ENCODE assay signal across 10 cellular contexts in genomic region chr7:139737221-139738100, GRCh38. TPM values are rescaled to one million over a fixed set of nuclear protein-coding genes. Genes with fewer than 3 reads are reported as not detected.
DNase-seq lines count a peak whose midpoint lies in the region; ATAC-seq, FAIRE-seq and TF ChIP-seq lines count a peak whose summit lies in the region.
"Had no signal": no experiment of that assay in that cellular context is flagged by ENCODE, and none has a peak within 500 bp of the region (broad histone marks: within the 10 kb centered on the region; RNA-seq: fewer than 3 reads in every experiment).

No MANE protein-coding gene starts in this region.

- H2BK20ac ChIP-seq in IMR-90 (ENCODE audit: low read depth, low read length), result no peak overlapping the region

- FAIRE-seq in A549 (lab: Jason Lieb, UNC), result no peak

- H2AK5ac ChIP-seq in IMR-90 (ENCODE audit: low read depth, low read length), result no peak overlapping the region

- no TSS peak for BruUV-seq in IMR-90 (replicated peaks; lab: Mats Ljungman, UMichigan)

- no peak overlapping the region for H4K8ac ChIP-seq in IMR-90 (ENCODE audit: low read depth in 2 of 2, low read length in 2 of 2)

- POLR2A ChIA-PET in A549 (lab: Yijun Ruan, JAX), result no interaction called here
- POLR2A ChIA-PET in IMR-90 (lab: Charles Lee; ENCODE audit: unreplicated experiment), result interaction anchor here (1.0 kb wide), 1 partner anchor 221 kb away, joined by 3 read pairs; no protein-coding TSS in a partner anchor

- H3K4ac ChIP-seq in IMR-90 (ENCODE audit: low read depth, low read length), result peak overlapping the region; percentile 6; the same call in 1 of the 2 replicates

- no peak overlapping the region for H3K9ac ChIP-seq in IMR-90 (ENCODE audit: low read depth, low read length)

- H3K27me3 ChIP-seq in IMR-90 (ENCODE audit: control insufficient read depth, insufficient read depth, low read length) (no peaks in the 10 kb centered on the region), breast epithelium (no peaks in the 10 kb centered on the region)

- 80% methylated on average over 9 of the region's 10 CpGs for WGBS in A549 (ENCODE audit: missing lambda C conversion rate)
- WGBS in IMR-90 (ENCODE audit: extremely low coverage in 2 of 2, insufficient read length in 1 of 2), 2 experiments, result no CpG with 5 or more reads among the region's 10 CpGs

- H4K91ac ChIP-seq in IMR-90 (ENCODE audit: insufficient read depth, low read depth, low read length), result no peak overlapping the region

- no peak overlapping the region for H2BK5ac ChIP-seq in IMR-90 (ENCODE audit: low read depth, low read length, poor library complexity, severe bottlenecking)

- H3K56ac ChIP-seq in IMR-90 (ENCODE audit: extremely low read depth, insufficient read depth, low read length), result no peak overlapping the region

- H2AFZ ChIP-seq in IMR-90 (replicated peaks; ENCODE audit: low read length, poor library complexity), result no peak overlapping the region

- dilution Hi-C loops in IMR-90 (cut with HindIII; ENCODE audit: low sequenced_read_pairs, unreplicated experiment), result no loop called here

- H3K36me3 ChIP-seq in IMR-90 (ENCODE audit: control insufficient read depth, insufficient read depth, low read length) (peaks cover 31% of the 10 kb centered on the region), breast epithelium (no peaks in the 10 kb centered on the region)

- H3K4me3 ChIP-seq in A549 (no peak overlapping the region), IMR-90 (ENCODE audit: insufficient read depth, low read depth, low read length) (no peak overlapping the region), breast epithelium (no peak overlapping the region)

- H3K23ac ChIP-seq in IMR-90 (ENCODE audit: low read depth, low read length), result no peak overlapping the region

- DNase-seq in A549 (ENCODE audit: low read depth in 1 of 2, low spot score in 1 of 2) (no peak), IMR-90 (peak; percentile 45), breast epithelium (ENCODE audit: low spot score in 2 of 2) (no peak), myocyte (ENCODE audit: low read depth) (peak; percentile 34), NCI-H128 (lab: John Stamatoyannopoulos, UW; ENCODE audit: unreplicated experiment) (no peak), NK-92 (lab: John Stamatoyannopoulos, UW; ENCODE audit: unreplicated experiment) (no peak)
- DNase-seq: H9, KBM-7 had no signal

- no peak overlapping the region for H3K14ac ChIP-seq in IMR-90 (replicated peaks; ENCODE audit: low read depth, low read length)

- H3K79me1 ChIP-seq in IMR-90 (ENCODE audit: low read depth in 1 of 2, low read length in 2 of 2), result peaks cover 24 to 90% of the 10 kb centered on the region in 2 experiments

- in situ Hi-C loops in IMR-90 (cut with MboI; ENCODE audit: low sequenced_read_pairs), result no loop called here

- no peak overlapping the region for H2BK15ac ChIP-seq in IMR-90 (ENCODE audit: low read depth, low read length)

- TF ChIP-seq CTCF in A549 (IDR thresholded peaks at IDR 0.05), result no peak
- TF ChIP-seq CTCF in IMR-90 (conservative IDR thresholded peaks at IDR 0.05; ENCODE audit: low read depth, low read length), result no peak
- no peak for TF ChIP-seq CTCF in breast epithelium (IDR thresholded peaks at IDR 0.05)

- H4K5ac ChIP-seq in IMR-90 (ENCODE audit: low read depth, low read length), result no peak overlapping the region

- ATAC-seq in A549, result no peak
- no peak for ATAC-seq in IMR-90 (ENCODE audit: low read depth)
- no peak for ATAC-seq in GM18505 (IDR thresholded peaks at IDR 0.05; ENCODE audit: unreplicated experiment)
- no peak for ATAC-seq in HG03135 (IDR thresholded peaks at IDR 0.05; ENCODE audit: unreplicated experiment)

- peaks cover 64% of the 10 kb centered on the region for H3K9me1 ChIP-seq in IMR-90 (ENCODE audit: insufficient read depth, low read length)

- peaks cover 96% of the 10 kb centered on the region for H4K20me1 ChIP-seq in IMR-90 (ENCODE audit: insufficient read depth, low read length)

- no peak overlapping the region for H2AK9ac ChIP-seq in IMR-90 (replicated peaks; ENCODE audit: low read depth, low read length, poor library complexity)

- intact Hi-C loops in IMR-90 (cut with micrococcal nuclease) (no loop called here), breast epithelium (cut with DNase I; ENCODE audit: low total_unique reads) (no loop called here)

- CTCF ChIA-PET in A549 (lab: Yijun Ruan, JAX), result interaction anchor here (0.7 to 3.4 kb wide), 9 partner anchors 9 to 265 kb away, joined by 3 to 13 read pairs (median 4); no protein-coding TSS in a partner anchor
- CTCF ChIA-PET in IMR-90 (lab: Yijun Ruan, JAX), result interaction anchor here (0.7 kb wide), 1 partner anchor 63 kb away, joined by 3 read pairs; no protein-coding TSS in a partner anchor

- TF ChIP-seq EP300 in A549 (IDR thresholded peaks at IDR 0.05), result no peak

- TF ChIP-seq POLR2A in A549 (IDR thresholded peaks at IDR 0.05; ENCODE audit: low read length), result no peak
- TF ChIP-seq POLR2A in IMR-90 (IDR thresholded peaks at IDR 0.05; ENCODE audit: low read depth, low read length), result no peak
- TF ChIP-seq POLR2A in breast epithelium (IDR thresholded peaks at IDR 0.05), result no peak
- TF ChIP-seq POLR2A in GM18505 (IDR thresholded peaks at IDR 0.05; ENCODE audit: borderline replicate concordance, extremely low read depth, insufficient read depth, insufficient read length), result no peak

- peak overlapping the region; percentile 35 to 52; a peak in 4 of 6 replicates for H3K27ac ChIP-seq in A549
- H3K27ac ChIP-seq in IMR-90 (ENCODE audit: insufficient read depth, low read length), result no peak overlapping the region
- peak overlapping the region; percentile 49 to 50 for H3K27ac ChIP-seq in breast epithelium

- H3K9me3 ChIP-seq in A549 (peaks cover 10% of the 10 kb centered on the region; the same call in 1 of the 3 replicates), IMR-90 (ENCODE audit: control insufficient read depth, insufficient read depth, low read length) (no peaks in the 10 kb centered on the region), breast epithelium (no peaks in the 10 kb centered on the region)

- H2BK120ac ChIP-seq in IMR-90 (ENCODE audit: low read depth, low read length), result 0 out of 2 replicates have a peak overlapping the region, but pooled peaks have one; percentile 3

- no peak overlapping the region for H3K18ac ChIP-seq in IMR-90 (ENCODE audit: low read depth, low read length)

- H3K4me2 ChIP-seq in A549 (no peak overlapping the region), IMR-90 (ENCODE audit: low read depth, low read length) (peak overlapping the region; percentile 7; the same call in 1 of the 2 replicates)

- TF ChIP-seq RAD21 in A549 (conservative IDR thresholded peaks at IDR 0.05 in 1 of 2, IDR thresholded peaks at IDR 0.05 in 1 of 2) (no peak), IMR-90 (IDR thresholded peaks at IDR 0.05; ENCODE audit: low read length) (no peak)

- peaks cover 79% of the 10 kb centered on the region for H3K4me1 ChIP-seq in A549
- H3K4me1 ChIP-seq in IMR-90 (ENCODE audit: control insufficient read depth, insufficient read depth, low read length), result peaks cover 46% of the 10 kb centered on the region
- peaks cover 0 to 3% of the 10 kb centered on the region in 2 donors for H3K4me1 ChIP-seq in breast epithelium

TF ChIP-seq in A549, 52 proteins besides CTCF, POLR2A, EP300 and RAD21:
- TF ChIP-seq MAX (IDR thresholded peaks at IDR 0.05) (no peak), RCOR1 (IDR thresholded peaks at IDR 0.05; ENCODE audit: low read depth, low read length) (no peak), KDM1A (IDR thresholded peaks at IDR 0.05; ENCODE audit: low read depth) (no peak)
TF ChIP-seq in A549: peak in this region for 0.

TF ChIP-seq in IMR-90, 13 proteins besides CTCF, POLR2A, EP300 and RAD21 (continues in another document):
- TF ChIP-seq SMC3 (IDR thresholded peaks at IDR 0.05; ENCODE audit: low read depth, low read length) (no peak), NFE2L2 (IDR thresholded peaks at IDR 0.05; ENCODE audit: low read depth, low read length) (no peak), MAZ (IDR thresholded peaks at IDR 0.05; ENCODE audit: borderline replicate concordance, low read depth, low read length) (no peak), MAFK (IDR thresholded peaks at IDR 0.05; ENCODE audit: low read depth, low read length) (no peak), MXI1 (IDR thresholded peaks at IDR 0.05; ENCODE audit: borderline replicate concordance, low read depth, low read length) (no peak), RCOR1 (IDR thresholded peaks at IDR 0.05; ENCODE audit: insufficient replicate concordance, low read length) (no peak), BHLHE40 (IDR thresholded peaks at IDR 0.05; ENCODE audit: low read depth, low read length) (no peak), FOS (IDR thresholded peaks at IDR 0.05; ENCODE audit: low read depth, low read length) (no peak)
- TF ChIP-seq, protein P1, sequence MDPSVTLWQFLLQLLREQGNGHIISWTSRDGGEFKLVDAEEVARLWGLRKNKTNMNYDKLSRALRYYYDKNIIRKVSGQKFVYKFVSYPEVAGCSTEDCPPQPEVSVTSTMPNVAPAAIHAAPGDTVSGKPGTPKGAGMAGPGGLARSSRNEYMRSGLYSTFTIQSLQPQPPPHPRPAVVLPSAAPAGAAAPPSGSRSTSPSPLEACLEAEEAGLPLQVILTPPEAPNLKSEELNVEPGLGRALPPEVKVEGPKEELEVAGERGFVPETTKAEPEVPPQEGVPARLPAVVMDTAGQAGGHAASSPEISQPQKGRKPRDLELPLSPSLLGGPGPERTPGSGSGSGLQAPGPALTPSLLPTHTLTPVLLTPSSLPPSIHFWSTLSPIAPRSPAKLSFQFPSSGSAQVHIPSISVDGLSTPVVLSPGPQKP (IDR thresholded peaks at IDR 0.05; ENCODE audit: borderline replicate concordance, low read depth, low read length), result no peak
- TF ChIP-seq, protein P2, sequence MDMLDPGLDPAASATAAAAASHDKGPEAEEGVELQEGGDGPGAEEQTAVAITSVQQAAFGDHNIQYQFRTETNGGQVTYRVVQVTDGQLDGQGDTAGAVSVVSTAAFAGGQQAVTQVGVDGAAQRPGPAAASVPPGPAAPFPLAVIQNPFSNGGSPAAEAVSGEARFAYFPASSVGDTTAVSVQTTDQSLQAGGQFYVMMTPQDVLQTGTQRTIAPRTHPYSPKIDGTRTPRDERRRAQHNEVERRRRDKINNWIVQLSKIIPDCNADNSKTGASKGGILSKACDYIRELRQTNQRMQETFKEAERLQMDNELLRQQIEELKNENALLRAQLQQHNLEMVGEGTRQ (IDR thresholded peaks at IDR 0.05; ENCODE audit: low read depth, low read length), result no peak

RNA-seq across cellular contexts. Expression of gene HIPK2, which starts 40.3 kb away (rescaled TPM):
- polyA plus RNA-seq in A549 (2011; rRNA removed) (12.1 and 16.3 TPM in 2 replicates), A549 (2017; fragmentation: RNase III; extraction: RNeasy Plus Mini Kit Qiagen cat#74134 plus additional on column Dnase treatment) (10.5 to 13.1 TPM (median 11.3 TPM) in 3 replicates), IMR-90 (2012; rRNA removed) (27.1 and 31.7 TPM in 2 replicates)
- polyA plus RNA-seq in A549 (2012; cell fraction: cytosol; rRNA removed), result 10.1 and 13.5 TPM in 2 replicates
- polyA plus RNA-seq in A549 (2012; cell fraction: nucleus; rRNA removed), result 9.9 and 11.2 TPM in 2 replicates
- 32.7 and 34.1 TPM in 2 replicates for polyA minus RNA-seq in A549 (2011; rRNA and poly(A)+ RNA removed)
- total RNA-seq in IMR-90 (2012; rRNA removed) (21.7 and 22.0 TPM in 2 replicates), breast epithelium (10 to 100 TPM; 26.4 to 31.8 (median 31.1) TPM), myocyte (23.5 and 26.4 TPM in 2 replicates)
- 9.3 and 22.5 TPM in 2 replicates for polyA plus RNA-seq in IMR-90 (2012; cell fraction: cytosol; rRNA removed)
- 36.1 and 45.4 TPM in 2 replicates for polyA plus RNA-seq in IMR-90 (2012; cell fraction: nucleus; rRNA removed; ENCODE audit: low replicate concordance)
- 19.5 TPM for polyA plus RNA-seq in myocyte (2012)

Comparison
In these comparisons a context has a peak if more than half of its experiments do, and no peak if none do; other contexts are left out.
1. DNase-seq: peak in IMR-90 (single experiment) and myocyte (single experiment); none in A549 (0 of 2), breast epithelium (0 of 2), NCI-H128 (single experiment) and NK-92 (single experiment).